In the genomic region with DNA sequence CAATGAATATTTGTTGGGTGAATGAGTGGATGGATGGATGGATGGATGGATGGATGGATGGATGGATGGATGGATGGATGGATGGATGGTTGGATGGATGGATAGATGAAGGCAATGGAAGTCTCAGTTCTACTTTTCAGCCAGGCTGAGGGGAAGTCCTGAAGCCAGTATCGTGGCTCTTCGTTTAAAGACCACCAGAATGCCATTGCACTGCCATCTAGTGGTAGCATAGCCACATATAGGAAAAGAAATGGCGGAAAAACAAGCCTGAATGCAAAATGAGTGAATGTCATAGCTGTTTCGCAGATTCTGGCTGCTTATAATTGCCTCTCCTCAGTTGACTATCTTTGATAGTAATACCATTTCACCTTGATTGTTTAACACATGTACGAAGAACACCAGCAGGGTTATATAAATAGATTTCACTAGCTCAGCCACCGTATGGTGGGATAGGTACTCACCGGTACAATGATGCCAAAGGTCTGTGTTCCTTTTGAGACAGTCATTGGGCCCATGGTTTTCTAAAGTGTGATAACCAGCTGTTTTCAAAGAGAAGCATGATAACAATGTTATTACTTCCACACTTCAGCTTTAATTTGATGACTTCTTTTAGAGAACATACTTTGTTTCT, we compare ENCODE assay signal across 10 cellular contexts.
DNase-seq lines count a peak whose midpoint lies in the region; ATAC-seq, FAIRE-seq and TF ChIP-seq lines count a peak whose summit lies in the region.
"Had no signal": no experiment of that assay in that cellular context is flagged by ENCODE, and none has a peak within 500 bp of the region (broad histone marks: within the 10 kb centered on the region; RNA-seq: fewer than 3 reads in every experiment).

No MANE protein-coding gene starts in this region.

- H3K27ac ChIP-seq in body of pancreas, result no peak overlapping the region
- H3K27ac ChIP-seq: BLaER1 treated with 17β-estradiol and CSF1 and Interleukin-3, amounts not matched to agents 10 nM and 100 nM had no signal

- intact Hi-C loops in body of pancreas (cut with DNase I), result no loop called here

- FAIRE-seq in islet of Langerhans (lab: Jason Lieb, UNC), result peak; percentile 95
- FAIRE-seq: frontal cortex had no signal

- DNase-seq in NCI-H1436 (lab: John Stamatoyannopoulos, UW), result peak; percentile 57
- DNase-seq in NCI-H1436 treated with DMSO at 0.1 percent for 48 hours (lab: John Stamatoyannopoulos, UW), result no peak
- peak; percentile 79 for DNase-seq in HEK293T (ENCODE audit: extremely low spot score)
- DNase-seq in NCI-H1105 treated with DMSO at 0.1 percent for 48 hours (lab: John Stamatoyannopoulos, UW), result peak; percentile 73
- DNase-seq in SW 1271 (lab: John Stamatoyannopoulos, UW), result peak; percentile 5 to 35
- DNase-seq in body of pancreas, result peak; percentile 37 to 65 (median 50)
- DNase-seq in stimulated activated CD4-positive, alpha-beta T cell treated with anti-CD3 and anti-CD28 coated beads, Interleukin-4, amount 100 ng/mL, for 1 hour, result peak; percentile 20

- H3K9me3 ChIP-seq in body of pancreas, result no peaks in the 10 kb centered on the region
- H3K9me3 ChIP-seq: BLaER1 treated with 17β-estradiol and CSF1 and Interleukin-3, amounts not matched to agents 10 nM and 100 nM had no signal

- POLR2A ChIA-PET in HEK293T (lab: Yijun Ruan, JAX), result no interaction called here

- WGBS in body of pancreas, 2 donors, result 15 to 17% methylated on average over 7 of the region's 7 CpGs

- CTCF ChIA-PET in HEK293T (lab: Yijun Ruan, JAX), result interaction anchor here (0.6 to 2.1 kb wide), 8 partner anchors 9 to 206 kb away, joined by 3 to 14 read pairs (median 5); no protein-coding TSS in a partner anchor

- H3K4me1 ChIP-seq in body of pancreas, result peaks cover 12% of the 10 kb centered on the region

- ATAC-seq in body of pancreas, result peak; percentile 55

- no peaks in the 10 kb centered on the region for H3K27me3 ChIP-seq in body of pancreas
- H3K27me3 ChIP-seq: BLaER1 treated with 17β-estradiol and CSF1 and Interleukin-3, amounts not matched to agents 10 nM and 100 nM had no signal

- no peak overlapping the region for H3K4me3 ChIP-seq in body of pancreas
- H3K4me3 ChIP-seq: BLaER1 treated with 17β-estradiol and CSF1 and Interleukin-3, amounts not matched to agents 10 nM and 100 nM had no signal

- H3K36me3 ChIP-seq in body of pancreas (replicated peaks in 1 of 2; ENCODE audit: insufficient read depth in 1 of 2, low read depth in 2 of 2), result no peaks in the 10 kb centered on the region
- H3K36me3 ChIP-seq: BLaER1 treated with 17β-estradiol and CSF1 and Interleukin-3, amounts not matched to agents 10 nM and 100 nM had no signal

- no peak for TF ChIP-seq POLR2A in body of pancreas (IDR thresholded peaks at IDR 0.05)

- peak; percentile 48 to 75 (median 63) for TF ChIP-seq CTCF in body of pancreas (IDR thresholded peaks at IDR 0.05)

TF ChIP-seq in HEK293T, 16 proteins besides CTCF, POLR2A, EP300 and RAD21:
- TF ChIP-seq LEF1 (IDR thresholded peaks at IDR 0.05; ENCODE audit: borderline replicate concordance) (no peak), TARDBP (IDR thresholded peaks at IDR 0.05) (no peak), ELF4 (IDR thresholded peaks at IDR 0.05) (no peak), ZNF384 (IDR thresholded peaks at IDR 0.05) (no peak), HDGF (IDR thresholded peaks at IDR 0.05; ENCODE audit: borderline replicate concordance) (no peak), ARNT (IDR thresholded peaks at IDR 0.05) (no peak), CTBP1 (IDR thresholded peaks at IDR 0.05; ENCODE audit: borderline replicate concordance) (no peak), SUZ12 (IDR thresholded peaks at IDR 0.05) (no peak), FOXM1 (IDR thresholded peaks at IDR 0.05; ENCODE audit: borderline replicate concordance) (no peak), FOXA1 (IDR thresholded peaks at IDR 0.05) (no peak)
- TF ChIP-seq, protein P1, sequence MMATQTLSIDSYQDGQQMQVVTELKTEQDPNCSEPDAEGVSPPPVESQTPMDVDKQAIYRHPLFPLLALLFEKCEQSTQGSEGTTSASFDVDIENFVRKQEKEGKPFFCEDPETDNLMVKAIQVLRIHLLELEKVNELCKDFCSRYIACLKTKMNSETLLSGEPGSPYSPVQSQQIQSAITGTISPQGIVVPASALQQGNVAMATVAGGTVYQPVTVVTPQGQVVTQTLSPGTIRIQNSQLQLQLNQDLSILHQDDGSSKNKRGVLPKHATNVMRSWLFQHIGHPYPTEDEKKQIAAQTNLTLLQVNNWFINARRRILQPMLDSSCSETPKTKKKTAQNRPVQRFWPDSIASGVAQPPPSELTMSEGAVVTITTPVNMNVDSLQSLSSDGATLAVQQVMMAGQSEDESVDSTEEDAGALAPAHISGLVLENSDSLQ (IDR thresholded peaks at IDR 0.05), result no peak
